Comparison of ENCODE assay signal across 8 cellular contexts in the genomic region with DNA sequence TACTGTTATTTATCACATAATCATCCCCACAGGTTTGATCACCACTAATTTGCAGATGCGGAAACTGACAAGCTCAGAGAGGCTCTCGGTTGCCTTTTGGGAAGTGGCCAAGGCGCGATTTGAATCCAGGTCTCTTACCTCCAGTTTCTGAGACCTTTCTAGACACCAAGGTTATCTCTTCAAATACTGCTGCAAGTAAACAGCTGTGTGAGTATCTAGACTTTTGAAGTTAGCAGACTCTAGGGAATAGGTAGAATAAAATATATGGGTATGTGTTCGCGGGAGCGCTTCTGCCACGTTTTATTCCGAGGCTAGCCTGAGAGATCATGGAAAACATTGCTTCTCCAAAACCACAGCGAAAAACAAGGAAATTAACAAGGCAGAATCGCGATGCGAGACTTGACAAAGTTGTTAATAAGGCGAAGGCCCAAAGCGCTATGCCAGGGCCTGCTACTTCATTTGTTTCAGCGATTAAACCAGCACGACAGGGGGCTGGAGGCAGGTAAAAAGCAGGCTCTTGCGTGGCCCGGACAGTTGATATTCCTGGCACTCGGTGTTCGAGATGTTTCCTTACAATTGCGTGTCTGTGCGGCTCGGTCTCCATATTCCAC. TPM values are rescaled to one million over a fixed set of nuclear protein-coding genes. Genes with fewer than 3 reads are reported as not detected.
DNase-seq lines count a peak whose midpoint lies in the region; ATAC-seq and TF ChIP-seq lines count a peak whose summit lies in the region.

No MANE protein-coding gene starts in this region.

- DNase-seq in BE2C (no peak), chondrocyte (ENCODE audit: low spot score) (no peak), naive B cell (no peak), NCI-H774 (lab: John Stamatoyannopoulos, UW) (no peak), NCI-H1930 (lab: John Stamatoyannopoulos, UW) (no peak)

- ATAC-seq in naive B cell (ENCODE audit: low read depth in 2 of 2) = no peak
- ATAC-seq in GM21390 (IDR thresholded peaks at IDR 0.05; ENCODE audit: unreplicated experiment) = no peak
- ATAC-seq in HG03097 (IDR thresholded peaks at IDR 0.05; ENCODE audit: low FRiP score, unreplicated experiment) = no peak

- H3K9me3 Mint-ChIP-seq in IgD-negative memory B cell (no peaks in the 10 kb centered on the region), chondrocyte (ENCODE audit: low read depth) (no peaks in the 10 kb centered on the region), naive B cell (peaks cover 0 to 3% (median 0%) of the 10 kb centered on the region in 7 donors)

- TF ChIP-seq CTCF in BE2C (IDR thresholded peaks at IDR 0.05; ENCODE audit: low read depth, low read length) = no peak
- no peak for TF ChIP-seq CTCF in chondrocyte (IDR thresholded peaks at IDR 0.05)

- H3K36me3 Mint-ChIP-seq in IgD-negative memory B cell (peaks cover 1% of the 10 kb centered on the region), chondrocyte (ENCODE audit: low read depth) (no peaks in the 10 kb centered on the region), naive B cell (peaks cover 3 to 6% of the 10 kb centered on the region in 2 donors)

- H3K27me3 Mint-ChIP-seq in IgD-negative memory B cell = no peaks in the 10 kb centered on the region
- H3K27me3 Mint-ChIP-seq in chondrocyte (ENCODE audit: low read depth) = no peaks in the 10 kb centered on the region
- H3K27me3 Mint-ChIP-seq in naive B cell = no peaks in the 10 kb centered on the region

- peaks cover 6 to 18% (median 11%) of the 10 kb centered on the region in 3 donors for H3K4me1 Mint-ChIP-seq in IgD-negative memory B cell
- peaks cover 32% of the 10 kb centered on the region for H3K4me1 Mint-ChIP-seq in chondrocyte (ENCODE audit: low read depth)
- peaks cover 16 to 25% (median 17%) of the 10 kb centered on the region in 3 donors for H3K4me1 Mint-ChIP-seq in naive B cell

- H3K27ac Mint-ChIP-seq in IgD-negative memory B cell (peak overlapping the region; percentile 50 to 100 (median 99)), chondrocyte (ENCODE audit: unreplicated experiment) (peak overlapping the region; percentile 60), naive B cell (peak overlapping the region; percentile 54 to 96 (median 82))

- no peaks in the 10 kb centered on the region for H3K4me1 ChIP-seq in BE2C

- peak overlapping the region; percentile 88 to 100 (median 94) for H3K4me3 Mint-ChIP-seq in IgD-negative memory B cell
- H3K4me3 Mint-ChIP-seq in chondrocyte (ENCODE audit: unreplicated experiment) = peak overlapping the region; percentile 73
- peak overlapping the region; percentile 87 to 100 (median 96) for H3K4me3 Mint-ChIP-seq in naive B cell

- H3K27me3 ChIP-seq in BE2C = no peaks in the 10 kb centered on the region

- no peaks in the 10 kb centered on the region for H3K9me3 ChIP-seq in BE2C

- peak overlapping the region; percentile 89 for H3K4me3 ChIP-seq in BE2C (ENCODE audit: low read depth, low read length)

- H3K36me3 ChIP-seq in BE2C = no peaks in the 10 kb centered on the region

RNA-seq across cellular contexts. Expression of a gene that starts 1.8 kb away (rescaled TPM):
- polyA plus RNA-seq in BE2C (2012; ENCODE audit: insufficient read depth, insufficient read length, low read depth) = 32.0 TPM
- polyA plus RNA-seq in IgD-negative memory B cell = 10.8 TPM
- total RNA-seq in chondrocyte = 7.7 to 10.2 TPM (median 9.9 TPM) in 3 replicates
- polyA plus RNA-seq in naive B cell (ENCODE audit: low read depth in 6 of 6) = 10 to 100 TPM in 5 of 6 donors, 1 to 10 TPM in 1; 2.7 to 21.9 (median 16.6) TPM
